ENCODE assay signal across 26 cellular contexts in the genomic region with DNA sequence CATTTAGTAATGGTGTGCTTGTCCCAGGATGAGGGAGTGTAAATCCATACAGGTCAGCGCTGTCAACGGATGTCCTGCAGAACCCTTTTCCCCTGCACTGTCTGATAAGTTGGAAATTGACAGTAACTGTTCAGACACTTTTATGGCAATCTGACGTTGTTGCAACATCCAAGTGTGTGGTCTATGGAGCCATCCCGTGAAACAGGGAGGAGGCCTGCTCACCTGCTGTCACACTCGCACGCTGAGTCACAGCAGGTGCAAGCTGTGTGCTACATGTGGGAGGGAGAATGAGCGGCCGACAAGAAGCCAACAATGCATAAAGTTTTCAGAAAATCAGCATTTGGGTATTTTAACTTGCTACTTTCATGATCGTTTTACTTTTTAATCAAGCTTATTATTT. TPM values are rescaled to one million over a fixed set of nuclear protein-coding genes. Genes with fewer than 3 reads are reported as not detected.
DNase-seq lines count a peak whose midpoint lies in the region; ATAC-seq and TF ChIP-seq lines count a peak whose summit lies in the region.
"Had no signal": no experiment of that assay in that cellular context is flagged by ENCODE, and none has a peak within 500 bp of the region (broad histone marks: within the 10 kb centered on the region; RNA-seq: fewer than 3 reads in every experiment).

No MANE protein-coding gene starts in this region.

- H2AFZ ChIP-seq in Loucy (ENCODE audit: low read length): no peak overlapping the region
- H2AFZ ChIP-seq: neural progenitor cell had no signal

- no peaks in the 10 kb centered on the region for H3K27me3 ChIP-seq in Loucy (ENCODE audit: insufficient read depth, low read length, poor library complexity, severe bottlenecking)
- H3K27me3 ChIP-seq in foreskin keratinocyte: peaks cover 36% of the 10 kb centered on the region
- H3K27me3 ChIP-seq: neural progenitor cell, uterus had no signal

- H3K36me3 ChIP-seq in Loucy (ENCODE audit: insufficient read depth, low read length): no peaks in the 10 kb centered on the region
- H3K36me3 ChIP-seq: cardiac muscle cell, neural progenitor cell, thoracic aorta, uterus had no signal

- H3K4me2 ChIP-seq in Loucy (ENCODE audit: low read depth, low read length, poor library complexity, severe bottlenecking): peak overlapping the region; percentile 62
- H3K4me2 ChIP-seq: neural progenitor cell, smooth muscle cell had no signal

- H3K79me2 ChIP-seq in Loucy (ENCODE audit: insufficient read depth, low read length): no peaks in the 10 kb centered on the region

- H3K27ac ChIP-seq in foreskin keratinocyte: no peak overlapping the region
- H3K27ac ChIP-seq: cardiac muscle cell, neural progenitor cell, RWPE1, SK-N-MC, thoracic aorta, uterus had no signal

- no peaks in the 10 kb centered on the region for H4K20me1 ChIP-seq in Loucy (ENCODE audit: insufficient read depth, low read length, poor library complexity, severe bottlenecking)

- H3K4me3 ChIP-seq in Loucy (ENCODE audit: low read length, poor library complexity, severe bottlenecking): no peak overlapping the region
- H3K4me3 ChIP-seq: cardiac muscle cell, neural progenitor cell, SK-N-MC, smooth muscle cell, thoracic aorta, uterus had no signal

- H3K4me1 ChIP-seq in Loucy (ENCODE audit: insufficient read depth, low read length, poor library complexity, severe bottlenecking) (peaks cover 42% of the 10 kb centered on the region), foreskin keratinocyte (no peaks in the 10 kb centered on the region)
- H3K4me1 ChIP-seq: uterus had no signal

- H3K9ac ChIP-seq in Loucy (ENCODE audit: low read depth, low read length, poor library complexity, severe bottlenecking): no peak overlapping the region
- H3K9ac ChIP-seq: neural progenitor cell had no signal

- DNase-seq in NCI-H1417 (lab: John Stamatoyannopoulos, UW) (peak; percentile 22 to 77 (median 59)), NCI-H1417 treated with DMSO at 0.1 percent for 48 hours (lab: John Stamatoyannopoulos, UW) (no peak), NCI-H510A (lab: John Stamatoyannopoulos, UW) (peak; percentile 55), foreskin keratinocyte (no peak), T-helper 9 cell (no peak), SW 1271 (lab: John Stamatoyannopoulos, UW) (no peak), GDM1 (lab: John Stamatoyannopoulos, UW) (no peak)
- DNase-seq: 8988T; activated CD4-positive, alpha-beta T cell treated with anti-CD3 and anti-CD28 coated beads, Interleukin-2, amount 50 U/mL, for 4 hours; activated CD8-positive, alpha-beta memory T cell treated with anti-CD3 and anti-CD28 coated beads, Interleukin-2, amount 10 ng/mL, durations not matched to agents 7 days and 5 days; activated T-cell treated with anti-CD3 and anti-CD28 coated beads, Interleukin-2, amount 50 U/mL, for 72 hours; C1 segment of cervical spinal cord; Calu3; effector CD4-positive, alpha-beta T cell; glutamatergic neuron; islet precursor cell; left ventricle myocardium superior; NCI-H1105 treated with DMSO at 0.1 percent for 48 hours; uterus had no signal

- ATAC-seq in foreskin keratinocyte: peak; percentile 63
- ATAC-seq: activated CD8-positive, alpha-beta memory T cell treated with anti-CD3 and anti-CD28 coated beads, Interleukin-2, amount 10 ng/mL, durations not matched to agents 7 days and 5 days; activated T-cell treated with anti-CD3 and anti-CD28 coated beads, Interleukin-2, amount 50 U/mL, for 72 hours; left ventricle myocardium superior had no signal

- no peaks in the 10 kb centered on the region for H3K9me3 ChIP-seq in Loucy (ENCODE audit: insufficient read depth, low read depth, low read length)
- H3K9me3 ChIP-seq: thoracic aorta, uterus had no signal

- no peaks in the 10 kb centered on the region for H3K9me2 ChIP-seq in Loucy (replicated peaks; ENCODE audit: low read depth, low read length)

- TF ChIP-seq CTCF in Loucy (conservative IDR thresholded peaks at IDR 0.05; ENCODE audit: low read length) (no peak), foreskin keratinocyte (conservative IDR thresholded peaks at IDR 0.05) (no peak)

- H3F3A ChIP-seq in Loucy (ENCODE audit: low read depth): no peaks in the 10 kb centered on the region

RNA-seq across cellular contexts. Expression of gene RMDN2, which starts 43.7 kb away (rescaled TPM):
- 2.4 and 3.5 TPM in 2 replicates for total RNA-seq in foreskin keratinocyte
- polyA plus RNA-seq in foreskin keratinocyte: 1.7 and 2.5 TPM in 2 replicates

Comparison
In these comparisons a context has a peak if more than half of its experiments do, and no peak if none do; other contexts are left out.
1. DNase-seq: peak in NCI-H1417 (3 of 3) and NCI-H510A (single experiment); none in NCI-H1417 treated with DMSO at 0.1 percent for 48 hours (single experiment), foreskin keratinocyte (0 of 2), T-helper 9 cell (single experiment), SW 1271 (0 of 2) and GDM1 (single experiment).